In the genomic region with DNA sequence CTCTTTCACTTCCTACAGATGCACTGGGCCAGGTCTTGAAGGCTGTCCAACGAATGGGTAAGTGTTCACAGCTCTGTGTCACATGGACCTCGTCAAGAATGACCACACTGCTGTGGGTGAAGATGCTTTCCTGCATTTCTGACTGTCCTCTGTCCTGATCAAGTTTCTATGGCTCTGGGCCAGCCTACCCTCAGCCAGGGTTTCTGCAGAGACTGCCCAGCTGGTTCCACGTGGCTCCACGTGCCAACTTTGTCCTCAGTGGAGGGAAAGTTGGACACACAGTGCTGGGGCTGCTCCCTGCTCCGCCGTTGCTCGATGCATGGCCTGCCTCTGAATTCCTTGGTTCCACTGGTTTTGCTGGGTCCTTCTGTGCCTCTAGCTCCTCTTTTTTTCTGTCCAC, we compare ENCODE assay signal across 23 cellular contexts.
"Had no signal": no experiment of that assay in that cellular context is flagged by ENCODE, and none has a peak within 500 bp of the region (broad histone marks: within the 10 kb centered on the region; RNA-seq: fewer than 3 reads in every experiment).

No MANE protein-coding gene starts in this region.

- H3K9me3 Mint-ChIP-seq: T-helper 2 cell treated with Interferon-gamma antibody and Interleukin-4, amounts not matched to agents 5 μg/mL and 100 μg/mL, for 36 hours had no signal

- H3K27ac ChIP-seq: body of pancreas, left ventricle myocardium inferior, neural progenitor cell, right lobe of liver, stomach, testis had no signal

- H3K4me3 ChIP-seq: body of pancreas, dorsolateral prefrontal cortex, left ventricle myocardium inferior, neural progenitor cell, right lobe of liver, stomach, testis had no signal

- H3K36me3 ChIP-seq: neural progenitor cell had no signal

- DNase-seq: activated CD4-positive, alpha-beta T cell treated with anti-CD3 and anti-CD28 coated beads for 36 hours; activated CD4-positive, alpha-beta T cell treated with anti-CD3 and anti-CD28 coated beads, Interleukin-2, amount 50 U/mL, for 48 hours; activated naive CD4-positive, alpha-beta T cell treated with Interleukin-2 at 50 U/mL for 16 hours; activated naive CD8-positive, alpha-beta T cell treated with anti-CD3 and anti-CD28 coated beads, Interleukin-2, amount 10 ng/mL, durations not matched to agents 7 days and 5 days; activated T-cell treated with anti-CD3 and anti-CD28 coated beads, Interleukin-2, amount 50 U/mL, for 1 hour; body of pancreas; central memory CD4-positive, alpha-beta T cell; endodermal cell; foreskin melanocyte; kidney; left ventricle myocardium inferior; naive B cell; right lobe of liver; stimulated activated CD4-positive, alpha-beta T cell treated with anti-CD3 and anti-CD28 coated beads, Interleukin-4, amount 100 ng/mL, for 24 hours; stomach; testis had no signal

- H3K4me1 Mint-ChIP-seq: activated CD4-positive, alpha-beta T cell treated with anti-CD3 and anti-CD28 coated beads for 36 hours; activated naive CD8-positive, alpha-beta T cell treated with anti-CD3 and anti-CD28 coated beads, Interleukin-2, amount 10 ng/mL, durations not matched to agents 7 days and 5 days; endodermal cell; naive B cell; WTC11 had no signal

- H3K4me1 ChIP-seq: body of pancreas, right lobe of liver, stomach, testis had no signal

- H3K4me3 Mint-ChIP-seq: activated CD4-positive, alpha-beta T cell treated with anti-CD3 and anti-CD28 coated beads for 36 hours; activated naive CD8-positive, alpha-beta T cell treated with anti-CD3 and anti-CD28 coated beads, Interleukin-2, amount 10 ng/mL, durations not matched to agents 7 days and 5 days; activated T-helper 17 cell treated with anti-CD3 and anti-CD28 coated beads, Interleukin-2, amount 50 U/mL, for 72 hours; endodermal cell; naive B cell; neural progenitor cell; stimulated activated effector memory CD8-positive, alpha-beta T cell treated with anti-CD3 and anti-CD28 coated beads, Interleukin-12 subunit alpha, Interleukin-12 subunit beta, amount 100 ng/mL, for 72 hours; T-helper 2 cell treated with Interferon-gamma antibody and Interleukin-4, amounts not matched to agents 5 μg/mL and 100 μg/mL, for 36 hours; type B pancreatic cell; WTC11 had no signal

- H3K27me3 Mint-ChIP-seq: type B pancreatic cell had no signal

- H3K27ac Mint-ChIP-seq: activated CD4-positive, alpha-beta T cell treated with anti-CD3 and anti-CD28 coated beads for 36 hours; activated naive CD8-positive, alpha-beta T cell treated with anti-CD3 and anti-CD28 coated beads, Interleukin-2, amount 10 ng/mL, durations not matched to agents 7 days and 5 days; activated T-helper 17 cell treated with anti-CD3 and anti-CD28 coated beads, Interleukin-2, amount 50 U/mL, for 72 hours; endodermal cell; neural progenitor cell; stimulated activated effector memory CD8-positive, alpha-beta T cell treated with anti-CD3 and anti-CD28 coated beads, Interleukin-12 subunit alpha, Interleukin-12 subunit beta, amount 100 ng/mL, for 72 hours; T-helper 2 cell treated with Interferon-gamma antibody and Interleukin-4, amounts not matched to agents 5 μg/mL and 100 μg/mL, for 36 hours; type B pancreatic cell; WTC11 had no signal

- H3K9me3 ChIP-seq: body of pancreas, left ventricle myocardium inferior, right lobe of liver, stomach, testis had no signal

- H3K27me3 ChIP-seq: body of pancreas, dorsolateral prefrontal cortex, neural progenitor cell, right lobe of liver, stomach, testis had no signal

- ATAC-seq: activated CD4-positive, alpha-beta T cell treated with anti-CD3 and anti-CD28 coated beads for 36 hours; activated T-helper 17 cell treated with anti-CD3 and anti-CD28 coated beads, Interleukin-2, amount 50 U/mL, for 72 hours; body of pancreas; stimulated activated effector memory CD8-positive, alpha-beta T cell treated with anti-CD3 and anti-CD28 coated beads, Interleukin-12 subunit alpha, Interleukin-12 subunit beta, amount 100 ng/mL, for 72 hours; WTC11 had no signal
